Comparison of ENCODE assay signal across 8 cellular contexts in genomic region chr11:133947298-133947905, GRCh38. TPM values are rescaled to one million over a fixed set of nuclear protein-coding genes. Genes with fewer than 3 reads are reported as not detected.
A peak's percentile ranks its signal among the peaks of the same experiment; 100 is the strongest.
DNase-seq lines count a peak whose midpoint lies in the region; TF ChIP-seq lines count a peak whose summit lies in the region.

No MANE protein-coding gene starts in this region.

- in situ Hi-C loops in HAP-1 (cut with MboI; ENCODE audit: low sequenced_read_pairs), result no loop called here

- no peaks in the 10 kb centered on the region for H3K9me3 Mint-ChIP-seq in progenitor cell of endocrine pancreas (ENCODE audit: low read depth)

- H3K4me3 ChIP-seq in HAP-1, result no peak overlapping the region
- no peak overlapping the region for H3K4me3 ChIP-seq in foreskin fibroblast (ENCODE audit: low read depth in 1 of 2, low read length in 2 of 2)

- peak overlapping the region; percentile 6 for H3K27ac Mint-ChIP-seq in progenitor cell of endocrine pancreas

- no peaks in the 10 kb centered on the region for H3K4me1 ChIP-seq in HAP-1

- H3K27me3 ChIP-seq in HAP-1 (ENCODE audit: low read depth), result no peaks in the 10 kb centered on the region

- no peaks in the 10 kb centered on the region for H3K36me3 ChIP-seq in HAP-1 (replicated peaks)

- no peaks in the 10 kb centered on the region for H3K36me3 Mint-ChIP-seq in progenitor cell of endocrine pancreas (ENCODE audit: insufficient read depth)

- no peak overlapping the region for H3K4me3 Mint-ChIP-seq in progenitor cell of endocrine pancreas (ENCODE audit: low read depth)

- peak; percentile 74 for DNase-seq in DMS79 (lab: John Stamatoyannopoulos, UW)
- peak; percentile 20 to 68 for DNase-seq in HAP-1 (ENCODE audit: low spot score in 2 of 2)
- peak; percentile 83 for DNase-seq in NCI-H69 (lab: John Stamatoyannopoulos, UW)
- DNase-seq in activated T-cell treated with anti-CD3 and anti-CD28 coated beads, Interleukin-2, amount 50 U/mL, for 48 hours, result peak; percentile 75 to 79
- peak; percentile 18 to 52 for DNase-seq in foreskin fibroblast
- peak; percentile 57 for DNase-seq in progenitor cell of endocrine pancreas (ENCODE audit: low spot score, unreplicated experiment)
- no peak for DNase-seq in NK-92 (lab: John Stamatoyannopoulos, UW; ENCODE audit: unreplicated experiment)
- no peak for DNase-seq in ureter (ENCODE audit: low spot score)

- peaks cover 4% of the 10 kb centered on the region for H3K4me1 Mint-ChIP-seq in progenitor cell of endocrine pancreas (ENCODE audit: low read depth)

- H3K27me3 Mint-ChIP-seq in progenitor cell of endocrine pancreas, result peaks cover 48% of the 10 kb centered on the region

- TF ChIP-seq CTCF in foreskin fibroblast (IDR thresholded peaks at IDR 0.05; ENCODE audit: low read depth, low read length) (peak; percentile 30), progenitor cell of endocrine pancreas (IDR thresholded peaks at IDR 0.05; ENCODE audit: unreplicated experiment) (peak; percentile 51)

- H3K9me3 ChIP-seq in HAP-1, result no peaks in the 10 kb centered on the region

RNA-seq across cellular contexts. Expression of gene IGSF9B, which starts 9.4 kb away (rescaled TPM):
- total RNA-seq in progenitor cell of endocrine pancreas (7.8 and 9.4 TPM in 2 replicates), ureter (52.0 TPM)

Comparison
In these comparisons a context has a peak if more than half of its experiments do, and no peak if none do; other contexts are left out.
1. DNase-seq: peak in DMS79 (single experiment), HAP-1 (2 of 2), NCI-H69 (single experiment), activated T-cell treated with anti-CD3 and anti-CD28 coated beads, Interleukin-2, amount 50 U/mL, for 48 hours (2 of 2), foreskin fibroblast (2 of 2) and progenitor cell of endocrine pancreas (single experiment); none in NK-92 (single experiment) and ureter (single experiment).